Comparison of ENCODE assay signal across 26 cellular contexts in the genomic region with DNA sequence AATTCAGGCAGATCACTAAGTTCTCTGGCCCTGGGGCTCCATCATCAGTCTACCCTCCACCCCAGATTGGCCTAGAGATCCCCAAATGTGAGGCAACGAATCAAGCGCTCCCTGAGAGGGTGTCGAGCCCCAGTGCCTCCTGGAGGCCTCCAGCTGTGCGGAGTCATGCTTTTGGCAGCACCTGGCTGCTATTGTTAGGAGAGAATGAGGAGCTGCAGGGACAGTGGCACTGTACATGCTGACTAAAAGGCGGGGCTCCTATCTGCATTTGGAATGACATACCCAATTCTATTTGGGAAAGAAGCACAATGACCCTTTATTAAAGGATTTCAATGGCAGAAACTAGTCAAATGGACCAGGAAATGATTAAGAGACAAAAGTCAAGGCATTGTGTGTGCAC.
"Had no signal": no experiment of that assay in that cellular context is flagged by ENCODE, and none has a peak within 500 bp of the region (broad histone marks: within the 10 kb centered on the region; RNA-seq: fewer than 3 reads in every experiment).

No MANE protein-coding gene starts in this region.

- H3K4me1 Mint-ChIP-seq: activated CD4-positive, alpha-beta T cell treated with anti-CD3 and anti-CD28 coated beads, Interleukin-2, amount 10 ng/mL, durations not matched to agents 7 days and 5 days; activated CD8-positive, alpha-beta memory T cell treated with anti-CD3 and anti-CD28 coated beads, Interleukin-2, amount 10 ng/mL, durations not matched to agents 7 days and 5 days; activated naive CD4-positive, alpha-beta T cell treated with anti-CD3 and anti-CD28 coated beads, Interleukin-2, amount 50 U/mL, for 24 hours; central memory CD8-positive, alpha-beta T cell; nephron; stimulated activated naive B cell treated with anti-CD40 and anti-IgM and Interleukin-4, amounts not matched to agents 10 μg/mL and 1 μg/mL and 100 μg/mL, for 72 hours; T-cell had no signal

- H3K27me3 ChIP-seq: esophagus muscularis mucosa, gastrocnemius medialis, heart left ventricle, left lung, sigmoid colon, upper lobe of left lung had no signal

- H3K27ac Mint-ChIP-seq: activated CD4-positive, alpha-beta T cell treated with anti-CD3 and anti-CD28 coated beads, Interleukin-2, amount 10 ng/mL, durations not matched to agents 7 days and 5 days; activated CD8-positive, alpha-beta memory T cell treated with anti-CD3 and anti-CD28 coated beads, Interleukin-2, amount 10 ng/mL, durations not matched to agents 7 days and 5 days; activated CD8-positive, alpha-beta T cell treated with anti-CD3 and anti-CD28 coated beads for 36 hours; activated T-helper 1 cell treated with anti-CD3 and anti-CD28 coated beads, Interleukin-12 subunit alpha, Interleukin-12 subunit beta, Interleukin-2, Interleukin-4 antibody, amounts not matched to agents 30 ng/mL and 10 ng/mL and 1 ng/mL, durations not matched to agents 14 hours and 24 hours and 36 hours; nephron; stimulated activated naive B cell treated with anti-CD40 and anti-IgM and Interleukin-4, amounts not matched to agents 10 μg/mL and 1 μg/mL and 100 μg/mL, for 72 hours; T-cell; T-helper 2 cell treated with Interferon-gamma antibody and Interleukin-4, amounts not matched to agents 5 μg/mL and 100 μg/mL, for 36 hours had no signal

- H3K27ac ChIP-seq: esophagus muscularis mucosa, gastrocnemius medialis, heart left ventricle, left lung, sigmoid colon, upper lobe of left lung, VCaP had no signal

- ATAC-seq: activated CD8-positive, alpha-beta memory T cell treated with anti-CD3 and anti-CD28 coated beads, Interleukin-2, amount 10 ng/mL, durations not matched to agents 7 days and 5 days; activated CD8-positive, alpha-beta T cell treated with anti-CD3 and anti-CD28 coated beads for 36 hours; gastrocnemius medialis; heart left ventricle; left lung; stimulated activated naive B cell treated with anti-CD40 and anti-IgM and Interleukin-4, amounts not matched to agents 10 μg/mL and 1 μg/mL and 100 μg/mL, for 72 hours; T-cell had no signal

- H3K9me3 ChIP-seq: gastrocnemius medialis had no signal

- DNase-seq: activated CD4-positive, alpha-beta T cell treated with anti-CD3 and anti-CD28 coated beads, Interleukin-2, amount 10 ng/mL, durations not matched to agents 7 days and 5 days; activated CD4-positive, CD25-positive, alpha-beta regulatory T cell treated with anti-CD3 and anti-CD28 coated beads, Interleukin-2, amount 50 U/mL, for 72 hours; activated CD8-positive, alpha-beta memory T cell treated with anti-CD3 and anti-CD28 coated beads, Interleukin-2, amount 10 ng/mL, durations not matched to agents 7 days and 5 days; activated CD8-positive, alpha-beta T cell treated with anti-CD3 and anti-CD28 coated beads for 36 hours; activated gamma-delta T cell; gastrocnemius medialis; heart left ventricle; kidney; left lung; mammary epithelial cell; occipital lobe; retina; sigmoid colon; stimulated activated CD4-positive, alpha-beta T cell treated with anti-CD3 and anti-CD28 coated beads, Interleukin-15, amount 100 ng/mL, for 24 hours; stimulated activated CD8-positive, alpha-beta memory T cell treated with anti-CD3 and anti-CD28 coated beads, Interleukin-4, amount 100 ng/mL, for 48 hours; stimulated activated naive B cell treated with anti-CD40 and anti-IgM and Interleukin-4, amounts not matched to agents 10 μg/mL and 1 μg/mL and 100 μg/mL, for 72 hours; T-cell; upper lobe of left lung had no signal

- H3K4me3 Mint-ChIP-seq: activated CD4-positive, alpha-beta T cell treated with anti-CD3 and anti-CD28 coated beads, Interleukin-2, amount 10 ng/mL, durations not matched to agents 7 days and 5 days; activated CD8-positive, alpha-beta memory T cell treated with anti-CD3 and anti-CD28 coated beads, Interleukin-2, amount 10 ng/mL, durations not matched to agents 7 days and 5 days; activated CD8-positive, alpha-beta T cell treated with anti-CD3 and anti-CD28 coated beads for 36 hours; activated naive CD4-positive, alpha-beta T cell treated with anti-CD3 and anti-CD28 coated beads, Interleukin-2, amount 50 U/mL, for 24 hours; activated T-helper 1 cell treated with anti-CD3 and anti-CD28 coated beads, Interleukin-12 subunit alpha, Interleukin-12 subunit beta, Interleukin-2, Interleukin-4 antibody, amounts not matched to agents 30 ng/mL and 10 ng/mL and 1 ng/mL, durations not matched to agents 14 hours and 24 hours and 36 hours; central memory CD8-positive, alpha-beta T cell; nephron; stimulated activated naive B cell treated with anti-CD40 and anti-IgM and Interleukin-4, amounts not matched to agents 10 μg/mL and 1 μg/mL and 100 μg/mL, for 72 hours; T-cell; T-helper 2 cell treated with Interferon-gamma antibody and Interleukin-4, amounts not matched to agents 5 μg/mL and 100 μg/mL, for 36 hours had no signal

- H3K4me1 ChIP-seq: esophagus muscularis mucosa, gastrocnemius medialis, heart left ventricle, left lung, sigmoid colon, upper lobe of left lung had no signal

- H3K4me3 ChIP-seq: esophagus muscularis mucosa, gastrocnemius medialis, heart left ventricle, left lung, sigmoid colon, smooth muscle cell, upper lobe of left lung had no signal

- H3K36me3 Mint-ChIP-seq: activated CD8-positive, alpha-beta memory T cell treated with anti-CD3 and anti-CD28 coated beads, Interleukin-2, amount 10 ng/mL, durations not matched to agents 7 days and 5 days; activated naive CD4-positive, alpha-beta T cell treated with anti-CD3 and anti-CD28 coated beads, Interleukin-2, amount 50 U/mL, for 24 hours; stimulated activated naive B cell treated with anti-CD40 and anti-IgM and Interleukin-4, amounts not matched to agents 10 μg/mL and 1 μg/mL and 100 μg/mL, for 72 hours; T-cell had no signal

- H3K36me3 ChIP-seq: esophagus muscularis mucosa, gastrocnemius medialis, heart left ventricle, left lung, sigmoid colon, upper lobe of left lung had no signal

- H3K9me3 Mint-ChIP-seq: activated CD4-positive, alpha-beta T cell treated with anti-CD3 and anti-CD28 coated beads, Interleukin-2, amount 10 ng/mL, durations not matched to agents 7 days and 5 days; activated naive CD4-positive, alpha-beta T cell treated with anti-CD3 and anti-CD28 coated beads, Interleukin-2, amount 50 U/mL, for 24 hours; activated T-helper 1 cell treated with anti-CD3 and anti-CD28 coated beads, Interleukin-12 subunit alpha, Interleukin-12 subunit beta, Interleukin-2, Interleukin-4 antibody, amounts not matched to agents 30 ng/mL and 10 ng/mL and 1 ng/mL, durations not matched to agents 14 hours and 24 hours and 36 hours; T-helper 2 cell treated with Interferon-gamma antibody and Interleukin-4, amounts not matched to agents 5 μg/mL and 100 μg/mL, for 36 hours had no signal

- H3K27me3 Mint-ChIP-seq: activated CD4-positive, alpha-beta T cell treated with anti-CD3 and anti-CD28 coated beads, Interleukin-2, amount 10 ng/mL, durations not matched to agents 7 days and 5 days; activated CD8-positive, alpha-beta memory T cell treated with anti-CD3 and anti-CD28 coated beads, Interleukin-2, amount 10 ng/mL, durations not matched to agents 7 days and 5 days; activated CD8-positive, alpha-beta T cell treated with anti-CD3 and anti-CD28 coated beads for 36 hours; stimulated activated naive B cell treated with anti-CD40 and anti-IgM and Interleukin-4, amounts not matched to agents 10 μg/mL and 1 μg/mL and 100 μg/mL, for 72 hours had no signal
